25 cellular contexts compared by ENCODE assay signal in the genomic region with DNA sequence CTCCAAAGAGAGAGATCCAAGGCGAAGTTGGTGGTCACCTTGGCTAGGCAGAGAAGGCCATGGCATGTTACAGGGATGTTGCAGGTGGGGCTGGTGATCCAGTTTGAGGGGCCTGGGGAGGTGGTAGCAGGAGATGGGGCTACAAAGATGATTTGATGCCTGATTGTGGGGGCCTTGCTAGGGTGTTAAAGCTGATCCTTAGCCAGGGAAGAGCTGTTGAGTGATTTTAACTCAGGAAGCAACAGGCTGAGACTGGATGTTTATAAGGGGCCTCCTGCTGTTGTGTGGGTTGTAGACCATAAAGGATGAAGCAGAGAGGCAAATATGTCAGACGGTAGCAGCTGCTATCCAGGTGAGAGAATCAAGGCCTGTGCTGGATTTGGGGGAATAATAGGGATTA. TPM values are rescaled to one million over a fixed set of nuclear protein-coding genes. Genes with fewer than 3 reads are reported as not detected.
DNase-seq lines count a peak whose midpoint lies in the region; ATAC-seq and TF ChIP-seq lines count a peak whose summit lies in the region.
"Had no signal": no experiment of that assay in that cellular context is flagged by ENCODE, and none has a peak within 500 bp of the region (broad histone marks: within the 10 kb centered on the region; RNA-seq: fewer than 3 reads in every experiment).

No MANE protein-coding gene starts in this region.

- H2BK5ac ChIP-seq in IMR-90 (ENCODE audit: low read depth, low read length, poor library complexity, severe bottlenecking) = no peak overlapping the region

- H3K14ac ChIP-seq in IMR-90 (replicated peaks; ENCODE audit: low read depth, low read length) = no peak overlapping the region

- no peak for TF ChIP-seq RAD21 in IMR-90 (IDR thresholded peaks at IDR 0.05; ENCODE audit: low read length)

- no peak overlapping the region for H2BK20ac ChIP-seq in IMR-90 (ENCODE audit: low read depth, low read length)

- in situ Hi-C loops in IMR-90 (cut with MboI; ENCODE audit: low sequenced_read_pairs) = loop anchor here (25.0 kb wide), 1 partner anchor 451 kb away; no protein-coding TSS in a partner anchor

- H3K4me3 ChIP-seq in IMR-90 (ENCODE audit: insufficient read depth, low read depth, low read length) (no peak overlapping the region), esophagus squamous epithelium (no peak overlapping the region), osteoblast (ENCODE audit: insufficient read depth, low read length) (no peak overlapping the region)
- H3K4me3 ChIP-seq: BLaER1 treated with 17β-estradiol and CSF1 and Interleukin-3, amounts not matched to agents 10 nM and 100 nM; GM12878; GM23338; HAP-1 had no signal

- no peak for ATAC-seq in IMR-90 (ENCODE audit: low read depth)
- ATAC-seq: GM12878, GM23338, Panc1 had no signal

- H4K8ac ChIP-seq in IMR-90 (ENCODE audit: low read depth in 2 of 2, low read length in 2 of 2) = no peak overlapping the region

- WGBS in IMR-90 (ENCODE audit: extremely low coverage in 2 of 2, insufficient read length in 1 of 2), 2 experiments = 60% methylated on average over 1 of the region's 2 CpGs; no CpG with 5 or more reads in 1 of the 2 experiments
- WGBS in esophagus squamous epithelium, 2 donors = 83 to 100% methylated on average over 2 of the region's 2 CpGs

- H4K20me1 ChIP-seq in IMR-90 (ENCODE audit: insufficient read depth, low read length) (no peaks in the 10 kb centered on the region), osteoblast (ENCODE audit: insufficient read depth, low read length) (no peaks in the 10 kb centered on the region)
- H4K20me1 ChIP-seq: BLaER1 treated with 17β-estradiol and CSF1 and Interleukin-3, amounts not matched to agents 10 nM and 100 nM had no signal

- H3K4me2 ChIP-seq in IMR-90 (ENCODE audit: low read depth, low read length) (no peak overlapping the region), osteoblast (ENCODE audit: insufficient read depth, low read length) (no peak overlapping the region)
- H3K4me2 ChIP-seq: BLaER1 treated with 17β-estradiol and CSF1 and Interleukin-3, amounts not matched to agents 10 nM and 100 nM; GM23338; KMS-11; SK-N-SH had no signal

- TF ChIP-seq CTCF in IMR-90 (conservative IDR thresholded peaks at IDR 0.05; ENCODE audit: low read depth, low read length) (no peak), esophagus squamous epithelium (IDR thresholded peaks at IDR 0.05) (no peak), osteoblast (IDR thresholded peaks at IDR 0.05; ENCODE audit: extremely low read depth, low read depth, low read length) (no peak)

- H4K91ac ChIP-seq in IMR-90 (ENCODE audit: insufficient read depth, low read depth, low read length) = no peak overlapping the region

- H3K4ac ChIP-seq in IMR-90 (ENCODE audit: low read depth, low read length) = no peak overlapping the region

- no peak overlapping the region for H3K18ac ChIP-seq in IMR-90 (ENCODE audit: low read depth, low read length)

- peak overlapping the region; percentile 3 for H2AK9ac ChIP-seq in IMR-90 (replicated peaks; ENCODE audit: low read depth, low read length, poor library complexity)

- no peak overlapping the region for H3K9ac ChIP-seq in IMR-90 (ENCODE audit: low read depth, low read length)
- H3K9ac ChIP-seq: BLaER1 treated with 17β-estradiol and CSF1 and Interleukin-3, amounts not matched to agents 10 nM and 100 nM; KMS-11; SK-N-SH had no signal

- no peaks in the 10 kb centered on the region for H3K36me3 ChIP-seq in IMR-90 (ENCODE audit: control insufficient read depth, insufficient read depth, low read length)
- H3K36me3 ChIP-seq in esophagus squamous epithelium = no peaks in the 10 kb centered on the region
- H3K36me3 ChIP-seq in osteoblast (ENCODE audit: insufficient read depth, low read length) = no peaks in the 10 kb centered on the region
- H3K36me3 ChIP-seq: BLaER1 treated with 17β-estradiol and CSF1 and Interleukin-3, amounts not matched to agents 10 nM and 100 nM; HAP-1 had no signal

- TF ChIP-seq POLR2A in IMR-90 (IDR thresholded peaks at IDR 0.05; ENCODE audit: low read depth, low read length) (no peak), esophagus squamous epithelium (IDR thresholded peaks at IDR 0.05) (no peak)

- H3K27ac ChIP-seq in IMR-90 (ENCODE audit: insufficient read depth, low read length) = no peak overlapping the region
- H3K27ac ChIP-seq in esophagus squamous epithelium = peak overlapping the region in 3 of 4 donors; percentile 55 to 72 (median 65)
- no peak overlapping the region for H3K27ac ChIP-seq in osteoblast (ENCODE audit: low read depth, low read length)
- H3K27ac ChIP-seq: BLaER1 treated with 17β-estradiol and CSF1 and Interleukin-3, amounts not matched to agents 10 nM and 100 nM; KMS-11; RWPE1 had no signal

- peak; percentile 4 for DNase-seq in NCI-H510A treated with DMSO at 0.1 percent for 48 hours (lab: John Stamatoyannopoulos, UW)
- no peak for DNase-seq in NCI-H510A (lab: John Stamatoyannopoulos, UW)
- DNase-seq in IMR-90 = no peak
- DNase-seq in esophagus squamous epithelium (lab: John Stamatoyannopoulos, UW) = no peak
- peak; percentile 49 for DNase-seq in osteoblast (ENCODE audit: insufficient read length, low spot score, missing footprints)
- no peak for DNase-seq in NCI-H446 treated with DMSO at 0.1 percent for 48 hours (lab: John Stamatoyannopoulos, UW)
- no peak for DNase-seq in mucosa of gallbladder (ENCODE audit: low spot score)
- DNase-seq: AML-193; CD4-positive, alpha-beta T cell; DMS79; EL; GDM1; MM.1S; NCI-H2029; NCI-H774; SHP77 treated with DMSO at 0.1 percent for 48 hours; SK-N-SH; T-helper 2 cell had no signal

- H3K79me2 ChIP-seq in osteoblast (ENCODE audit: insufficient read depth, low read length) = no peaks in the 10 kb centered on the region

- H3K56ac ChIP-seq in IMR-90 (ENCODE audit: extremely low read depth, insufficient read depth, low read length) = no peak overlapping the region

- no peaks in the 10 kb centered on the region for H3K4me1 ChIP-seq in IMR-90 (ENCODE audit: control insufficient read depth, insufficient read depth, low read length)
- H3K4me1 ChIP-seq in esophagus squamous epithelium = peaks cover 0 to 54% (median 13%) of the 10 kb centered on the region in 3 donors
- no peaks in the 10 kb centered on the region for H3K4me1 ChIP-seq in osteoblast (ENCODE audit: insufficient read depth, low read length)
- H3K4me1 ChIP-seq: HAP-1 had no signal

- no peaks in the 10 kb centered on the region for H3K79me1 ChIP-seq in IMR-90 (ENCODE audit: low read depth in 1 of 2, low read length in 2 of 2)

- H2AFZ ChIP-seq in IMR-90 (replicated peaks; ENCODE audit: low read length, poor library complexity) (no peak overlapping the region), osteoblast (ENCODE audit: low read length) (no peak overlapping the region)
- H2AFZ ChIP-seq: GM23338 had no signal

- CTCF ChIA-PET in IMR-90 (lab: Yijun Ruan, JAX) = interaction anchor here (0.6 kb wide), 1 partner anchor 15 kb away, joined by 3 read pairs; no protein-coding TSS in a partner anchor

- POLR2A ChIA-PET in IMR-90 (lab: Charles Lee; ENCODE audit: unreplicated experiment) = no interaction called here

- dilution Hi-C loops in IMR-90 (cut with HindIII; ENCODE audit: low sequenced_read_pairs, unreplicated experiment) = no loop called here

- no peak overlapping the region for H4K5ac ChIP-seq in IMR-90 (ENCODE audit: low read depth, low read length)

- no peaks in the 10 kb centered on the region for H3K9me3 ChIP-seq in IMR-90 (ENCODE audit: control insufficient read depth, insufficient read depth, low read length)
- H3K9me3 ChIP-seq in esophagus squamous epithelium = no peaks in the 10 kb centered on the region
- no peaks in the 10 kb centered on the region for H3K9me3 ChIP-seq in osteoblast (ENCODE audit: low read depth, low read length)
- H3K9me3 ChIP-seq: BLaER1 treated with 17β-estradiol and CSF1 and Interleukin-3, amounts not matched to agents 10 nM and 100 nM; HAP-1; SK-N-SH had no signal

- H2BK120ac ChIP-seq in IMR-90 (ENCODE audit: low read depth, low read length) = no peak overlapping the region

- H2AK5ac ChIP-seq in IMR-90 (ENCODE audit: low read depth, low read length) = no peak overlapping the region

- H2BK15ac ChIP-seq in IMR-90 (ENCODE audit: low read depth, low read length) = no peak overlapping the region

- no peaks in the 10 kb centered on the region for H3K9me1 ChIP-seq in IMR-90 (ENCODE audit: insufficient read depth, low read length)

- H3K27me3 ChIP-seq in IMR-90 (ENCODE audit: control insufficient read depth, insufficient read depth, low read length) (peaks cover 38% of the 10 kb centered on the region), esophagus squamous epithelium (no peaks in the 10 kb centered on the region), osteoblast (ENCODE audit: insufficient read depth, low read length) (peaks cover 12% of the 10 kb centered on the region)
- H3K27me3 ChIP-seq: BLaER1 treated with 17β-estradiol and CSF1 and Interleukin-3, amounts not matched to agents 10 nM and 100 nM had no signal

- BruUV-seq in IMR-90 (replicated peaks; lab: Mats Ljungman, UMichigan) = no TSS peak

- no peak overlapping the region for H3K23ac ChIP-seq in IMR-90 (ENCODE audit: low read depth, low read length)

- intact Hi-C loops in IMR-90 (cut with micrococcal nuclease) = no loop called here
- intact Hi-C loops in esophagus squamous epithelium (cut with DNase I) = no loop called here

TF ChIP-seq in IMR-90, 13 proteins besides CTCF, POLR2A, EP300 and RAD21:
- no peak for TF ChIP-seq FOS (IDR thresholded peaks at IDR 0.05; ENCODE audit: low read depth, low read length)
TF ChIP-seq in IMR-90: peak in this region for 0.

RNA-seq across cellular contexts. Expression of gene SMAD5, which starts 19.0 kb away (rescaled TPM):
- total RNA-seq in IMR-90 (2012; rRNA removed) (73.3 and 101 TPM in 2 replicates), esophagus squamous epithelium (10 to 100 TPM; 32.0 to 49.6 (median 38.1) TPM), osteoblast (58.6 and 61.6 TPM in 2 replicates), mucosa of gallbladder (65.6 TPM)
- 25.7 and 37.4 TPM in 2 replicates for polyA plus RNA-seq in IMR-90 (2012; rRNA removed)
- polyA plus RNA-seq in IMR-90 (2012; cell fraction: cytosol; rRNA removed) = 5.3 and 8.1 TPM in 2 replicates
- 3.2 and 35.1 TPM in 2 replicates for polyA plus RNA-seq in IMR-90 (2012; cell fraction: nucleus; rRNA removed; ENCODE audit: low replicate concordance)

Comparison
In these comparisons a context has a peak if more than half of its experiments do, and no peak if none do; other contexts are left out.
1. DNase-seq: peak in NCI-H510A treated with DMSO at 0.1 percent for 48 hours (single experiment) and osteoblast (single experiment); none in NCI-H510A (single experiment), IMR-90 (single experiment), esophagus squamous epithelium (single experiment), NCI-H446 treated with DMSO at 0.1 percent for 48 hours (single experiment) and mucosa of gallbladder (single experiment).
2. H3K27ac ChIP-seq: peak in esophagus squamous epithelium (3 of 4); none in IMR-90 (single experiment) and osteoblast (single experiment).